ENCODE assay signal across 17 cellular contexts in the genomic region with DNA sequence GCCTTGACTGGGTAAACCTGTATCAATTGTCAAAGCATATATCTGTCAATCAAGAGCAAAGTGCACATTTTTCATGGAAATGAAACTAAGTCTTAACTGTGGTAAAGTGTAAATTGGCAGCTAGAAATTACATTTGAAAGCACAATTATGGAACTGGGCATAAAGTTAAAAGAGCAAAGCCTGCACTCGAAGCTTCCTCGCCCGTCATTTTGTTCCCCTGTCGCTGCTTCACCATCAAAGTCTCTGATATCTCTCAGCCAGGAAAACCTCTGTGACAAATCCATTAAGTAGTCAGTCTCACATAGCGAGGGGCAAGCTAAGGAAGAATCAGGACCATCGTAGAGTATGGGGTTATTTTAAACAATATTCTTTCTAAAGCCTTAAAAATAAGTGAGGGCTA. TPM values are rescaled to one million over a fixed set of nuclear protein-coding genes. Genes with fewer than 3 reads are reported as not detected.
A peak's percentile ranks its signal among the peaks of the same experiment; 100 is the strongest.
DNase-seq lines count a peak whose midpoint lies in the region; ATAC-seq and TF ChIP-seq lines count a peak whose summit lies in the region.
"Had no signal": no experiment of that assay in that cellular context is flagged by ENCODE, and none has a peak within 500 bp of the region (broad histone marks: within the 10 kb centered on the region; RNA-seq: fewer than 3 reads in every experiment).

No MANE protein-coding gene starts in this region.

- no peaks in the 10 kb centered on the region for H3K9me3 ChIP-seq in SJCRH30 (replicated peaks)
- H3K9me3 ChIP-seq: A549; BLaER1 treated with 17β-estradiol and CSF1 and Interleukin-3, amounts not matched to agents 10 nM and 100 nM; Caco-2 had no signal

- H3K4me3 Mint-ChIP-seq in nephron progenitor cell = no peak overlapping the region
- no peak overlapping the region for H3K4me3 Mint-ChIP-seq in activated CD8-positive, alpha-beta T cell treated with anti-CD3 and anti-CD28 coated beads for 36 hours
- H3K4me3 Mint-ChIP-seq: B cell; CD4-positive, alpha-beta T cell; CD8-positive, alpha-beta T cell had no signal

- no peak overlapping the region for H3K4me3 ChIP-seq in SJCRH30
- H3K4me3 ChIP-seq: A549; BLaER1 treated with 17β-estradiol and CSF1 and Interleukin-3, amounts not matched to agents 10 nM and 100 nM had no signal

- DNase-seq in SJCRH30 (no peak), nephron progenitor cell (no peak)
- DNase-seq in stimulated activated CD8-positive, alpha-beta memory T cell treated with anti-CD3 and anti-CD28 coated beads, Interleukin-4, amount 100 ng/mL, for 48 hours = no peak
- no peak for DNase-seq in activated CD8-positive, alpha-beta T cell treated with anti-CD3 and anti-CD28 coated beads for 36 hours
- no peak for DNase-seq in activated naive CD4-positive, alpha-beta T cell treated with anti-CD3 and anti-CD28 coated beads, Interleukin-2, amount 50 U/mL, for 72 hours (ENCODE audit: low spot score in 2 of 2)
- DNase-seq: AML-193; Caco-2; Calu3; CD4-positive, alpha-beta T cell; CD8-positive, alpha-beta T cell; DMS79 treated with DMSO at 0.1 percent for 48 hours; GF-D8 had no signal

- H3K27ac ChIP-seq in SJCRH30 = peak overlapping the region; percentile 11; the same call in 1 of the 2 replicates
- H3K27ac ChIP-seq: A549; BLaER1 treated with 17β-estradiol and CSF1 and Interleukin-3, amounts not matched to agents 10 nM and 100 nM; C4-2B had no signal

- ATAC-seq in activated CD8-positive, alpha-beta T cell treated with anti-CD3 and anti-CD28 coated beads for 36 hours = no peak
- ATAC-seq in activated naive CD4-positive, alpha-beta T cell treated with anti-CD3 and anti-CD28 coated beads, Interleukin-2, amount 50 U/mL, for 72 hours = no peak
- ATAC-seq: A549; CD8-positive, alpha-beta T cell had no signal

- H3K36me3 Mint-ChIP-seq in nephron progenitor cell (ENCODE audit: low read depth) = peaks cover 16% of the 10 kb centered on the region
- no peaks in the 10 kb centered on the region for H3K36me3 Mint-ChIP-seq in activated CD8-positive, alpha-beta T cell treated with anti-CD3 and anti-CD28 coated beads for 36 hours (ENCODE audit: low read depth)
- H3K36me3 Mint-ChIP-seq in activated naive CD4-positive, alpha-beta T cell treated with anti-CD3 and anti-CD28 coated beads, Interleukin-2, amount 50 U/mL, for 72 hours = no peaks in the 10 kb centered on the region
- H3K36me3 Mint-ChIP-seq: CD8-positive, alpha-beta T cell had no signal

- no peaks in the 10 kb centered on the region for H3K9me3 Mint-ChIP-seq in nephron progenitor cell
- H3K9me3 Mint-ChIP-seq in activated CD8-positive, alpha-beta T cell treated with anti-CD3 and anti-CD28 coated beads for 36 hours = no peaks in the 10 kb centered on the region
- no peaks in the 10 kb centered on the region for H3K9me3 Mint-ChIP-seq in activated naive CD4-positive, alpha-beta T cell treated with anti-CD3 and anti-CD28 coated beads, Interleukin-2, amount 50 U/mL, for 72 hours
- H3K9me3 Mint-ChIP-seq: CD4-positive, alpha-beta T cell; CD8-positive, alpha-beta T cell had no signal

- peak overlapping the region; percentile 61 for H3K27ac Mint-ChIP-seq in nephron progenitor cell
- H3K27ac Mint-ChIP-seq in activated CD8-positive, alpha-beta T cell treated with anti-CD3 and anti-CD28 coated beads for 36 hours = no peak overlapping the region
- no peak overlapping the region for H3K27ac Mint-ChIP-seq in activated naive CD4-positive, alpha-beta T cell treated with anti-CD3 and anti-CD28 coated beads, Interleukin-2, amount 50 U/mL, for 72 hours
- H3K27ac Mint-ChIP-seq: B cell; CD4-positive, alpha-beta T cell; CD8-positive, alpha-beta T cell had no signal

- intact Hi-C loops in activated CD8-positive, alpha-beta T cell treated with anti-CD3 and anti-CD28 coated beads for 36 hours (cut with micrococcal nuclease) = no loop called here

- H3K27me3 Mint-ChIP-seq in nephron progenitor cell (ENCODE audit: low read depth, poor library complexity) = peaks cover 4% of the 10 kb centered on the region
- peaks cover 16% of the 10 kb centered on the region for H3K27me3 Mint-ChIP-seq in activated CD8-positive, alpha-beta T cell treated with anti-CD3 and anti-CD28 coated beads for 36 hours

- peaks cover 5% of the 10 kb centered on the region for H3K4me1 Mint-ChIP-seq in nephron progenitor cell
- H3K4me1 Mint-ChIP-seq in activated CD8-positive, alpha-beta T cell treated with anti-CD3 and anti-CD28 coated beads for 36 hours (ENCODE audit: low read depth) = no peaks in the 10 kb centered on the region
- H3K4me1 Mint-ChIP-seq: B cell had no signal

- no peak for TF ChIP-seq CTCF in nephron progenitor cell (IDR thresholded peaks at IDR 0.05)
- TF ChIP-seq CTCF in activated CD8-positive, alpha-beta T cell treated with anti-CD3 and anti-CD28 coated beads for 36 hours (IDR thresholded peaks at IDR 0.05) = no peak

- CTCF ChIA-PET in activated CD8-positive, alpha-beta T cell treated with anti-CD3 and anti-CD28 coated beads for 36 hours (lab: Charles Lee) = no interaction called here

- POLR2A ChIA-PET in activated CD8-positive, alpha-beta T cell treated with anti-CD3 and anti-CD28 coated beads for 36 hours (lab: Charles Lee) = no interaction called here

- H3K36me3 ChIP-seq in SJCRH30 = no peaks in the 10 kb centered on the region
- H3K36me3 ChIP-seq: BLaER1 treated with 17β-estradiol and CSF1 and Interleukin-3, amounts not matched to agents 10 nM and 100 nM had no signal

- H3K4me1 ChIP-seq in SJCRH30 = peaks cover 8% of the 10 kb centered on the region
- H3K4me1 ChIP-seq: Caco-2 had no signal

- H3K27me3 ChIP-seq in SJCRH30 = no peaks in the 10 kb centered on the region
- H3K27me3 ChIP-seq: BLaER1 treated with 17β-estradiol and CSF1 and Interleukin-3, amounts not matched to agents 10 nM and 100 nM had no signal

RNA-seq across cellular contexts. Expression of a gene that starts 27.9 kb away (rescaled TPM):
- 0.28 and 0.84 TPM in 2 replicates for total RNA-seq in SJCRH30 (2014; rRNA removed; shearing (Covaris generic))
- not detected for total RNA-seq in activated CD8-positive, alpha-beta T cell treated with anti-CD3 and anti-CD28 coated beads for 36 hours
- not detected for total RNA-seq in activated naive CD4-positive, alpha-beta T cell treated with anti-CD3 and anti-CD28 coated beads, Interleukin-2, amount 50 U/mL, for 72 hours
- total RNA-seq: A172; B cell; Caco-2; Calu3; CD4-positive, alpha-beta T cell; CD8-positive, alpha-beta T cell had no signal
